Comparison of ENCODE assay signal across 10 cellular contexts in the genomic region with DNA sequence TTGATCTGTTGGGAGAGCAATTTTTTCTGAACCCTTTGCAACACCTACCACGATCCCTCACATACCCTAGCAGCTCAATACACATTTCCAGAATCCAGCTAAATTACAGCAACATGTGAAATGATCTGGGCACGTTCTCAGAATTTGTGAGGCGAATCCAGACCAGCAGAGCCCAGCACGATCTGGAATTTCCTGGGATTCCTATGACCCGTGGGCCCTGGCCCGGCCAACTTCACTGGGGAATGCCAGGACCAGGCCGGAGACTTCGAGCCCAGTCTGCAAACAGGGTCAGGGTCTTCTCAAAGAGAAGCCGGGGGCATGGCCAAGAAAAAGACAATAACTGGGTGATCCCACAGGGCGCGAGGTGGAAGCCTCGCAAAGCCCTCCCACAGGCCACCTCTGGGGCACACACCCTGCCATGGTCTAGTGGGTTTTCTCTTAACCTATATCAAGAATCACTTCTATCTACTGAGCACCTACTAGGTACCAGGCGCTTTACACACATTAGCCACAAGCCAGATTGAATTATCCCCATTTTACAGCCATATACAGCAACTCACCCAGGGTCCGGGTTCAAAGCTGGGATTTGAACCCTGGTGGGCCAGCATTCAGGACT. TPM values are rescaled to one million over a fixed set of nuclear protein-coding genes. Genes with fewer than 3 reads are reported as not detected.
A peak's percentile ranks its signal among the peaks of the same experiment; 100 is the strongest.
DNase-seq lines count a peak whose midpoint lies in the region; ATAC-seq and TF ChIP-seq lines count a peak whose summit lies in the region.
"Had no signal": no experiment of that assay in that cellular context is flagged by ENCODE, and none has a peak within 500 bp of the region (broad histone marks: within the 10 kb centered on the region; RNA-seq: fewer than 3 reads in every experiment).

No MANE protein-coding gene starts in this region.

- no peak for DNase-seq in heart left ventricle
- no peak for DNase-seq in left ventricle myocardium superior
- peak; percentile 25 for DNase-seq in fibroblast of the aortic adventitia (ENCODE audit: low read depth)
- DNase-seq in trophoblast cell = peak; percentile 75 to 84
- DNase-seq in vagina (ENCODE audit: extremely low spot score in 2 of 2) = no peak
- no peak for DNase-seq in COLO668 (lab: John Stamatoyannopoulos, UW; ENCODE audit: unreplicated experiment)
- no peak for DNase-seq in nucleus accumbens (lab: John Stamatoyannopoulos, UW)
- DNase-seq: NCI-H524 treated with DMSO at 0.1 percent for 48 hours; stimulated activated CD4-positive, alpha-beta T cell treated with anti-CD3 and anti-CD28 coated beads, Interleukin-4, amount 100 ng/mL, for 4 hours had no signal

- H2AK5ac ChIP-seq in trophoblast cell (ENCODE audit: low read length) = no peak overlapping the region

- H3K4me2 ChIP-seq in trophoblast cell (ENCODE audit: low read length) = no peak overlapping the region

- no peak overlapping the region for H3K9ac ChIP-seq in trophoblast cell (ENCODE audit: low read length)

- H3K27me3 ChIP-seq in heart left ventricle (no peaks in the 10 kb centered on the region), trophoblast cell (ENCODE audit: insufficient read depth, low read length) (no peaks in the 10 kb centered on the region), vagina (no peaks in the 10 kb centered on the region)

- H2BK120ac ChIP-seq in trophoblast cell (ENCODE audit: insufficient read depth, low read length, poor library complexity) = no peak overlapping the region

- no peak overlapping the region for H4K8ac ChIP-seq in trophoblast cell (ENCODE audit: low read depth, low read length)

- no peak for TF ChIP-seq CTCF in heart left ventricle (IDR thresholded peaks at IDR 0.05)
- no peak for TF ChIP-seq CTCF in fibroblast of the aortic adventitia (IDR thresholded peaks at IDR 0.05; ENCODE audit: insufficient read depth, low read length)
- TF ChIP-seq CTCF in vagina (IDR thresholded peaks at IDR 0.05) = no peak

- H4K91ac ChIP-seq in trophoblast cell (ENCODE audit: low read depth, low read length) = no peak overlapping the region

- H3K79me1 ChIP-seq in trophoblast cell (ENCODE audit: low read length) = no peaks in the 10 kb centered on the region

- no peaks in the 10 kb centered on the region for H3K79me2 ChIP-seq in trophoblast cell (ENCODE audit: control insufficient read depth, insufficient read depth, low read length, poor library complexity)

- WGBS in heart left ventricle, 4 donors = 56 to 68% (median 60%) methylated on average over 13 to 14 of the region's 14 CpGs
- WGBS in trophoblast cell (ENCODE audit: extremely low coverage, insufficient coverage, insufficient read length) = no CpG with 5 or more reads among the region's 14 CpGs

- H3K4me3 ChIP-seq in heart left ventricle (no peak overlapping the region), fibroblast of the aortic adventitia (ENCODE audit: low read depth, low read length) (no peak overlapping the region), trophoblast cell (ENCODE audit: low read depth, low read length) (no peak overlapping the region), vagina (no peak overlapping the region)

- no peak overlapping the region for H3K18ac ChIP-seq in trophoblast cell (ENCODE audit: low read length)

- H2AFZ ChIP-seq in trophoblast cell (ENCODE audit: insufficient read depth, low read length, poor library complexity) = no peak overlapping the region

- TF ChIP-seq POLR2A in heart left ventricle (IDR thresholded peaks at IDR 0.05) = no peak
- TF ChIP-seq POLR2A in vagina (IDR thresholded peaks at IDR 0.05) = no peak

- H3K4me1 ChIP-seq in heart left ventricle = peaks cover 22 to 97% (median 77%) of the 10 kb centered on the region in 12 donors
- H3K4me1 ChIP-seq in trophoblast cell (ENCODE audit: control insufficient read depth in 1 of 2, insufficient read depth in 2 of 2, low read length in 2 of 2) = peaks cover 12 to 17% of the 10 kb centered on the region in 2 experiments
- H3K4me1 ChIP-seq in vagina = peaks cover 74% of the 10 kb centered on the region

- no peak overlapping the region for H3K4ac ChIP-seq in trophoblast cell (ENCODE audit: low read depth, low read length)

- intact Hi-C loops in heart left ventricle (cut with DNase I) = no loop called here
- intact Hi-C loops in left ventricle myocardium superior (cut with micrococcal nuclease) = no loop called here
- intact Hi-C loops in vagina (cut with DNase I) = no loop called here

- no peak overlapping the region for H2BK5ac ChIP-seq in trophoblast cell (ENCODE audit: low read depth, low read length, poor library complexity)

- H3K36me3 ChIP-seq in heart left ventricle = peaks cover 0 to 16% (median 0%) of the 10 kb centered on the region in 9 donors
- peaks cover 6 to 11% of the 10 kb centered on the region in 2 experiments for H3K36me3 ChIP-seq in trophoblast cell (ENCODE audit: control insufficient read depth in 1 of 2, insufficient read depth in 2 of 2, low read length in 2 of 2)
- peaks cover 0 to 12% of the 10 kb centered on the region in 2 donors for H3K36me3 ChIP-seq in vagina

- H3K9me3 ChIP-seq in heart left ventricle (no peaks in the 10 kb centered on the region), trophoblast cell (ENCODE audit: insufficient read depth, low read depth, low read length) (no peaks in the 10 kb centered on the region), vagina (no peaks in the 10 kb centered on the region)

- H4K12ac ChIP-seq in trophoblast cell (ENCODE audit: low read depth, low read length) = no peak overlapping the region

- no peak overlapping the region for H3K14ac ChIP-seq in trophoblast cell (ENCODE audit: low read length)

- H3K23ac ChIP-seq in trophoblast cell (ENCODE audit: low read length) = no peak overlapping the region

- ATAC-seq in heart left ventricle (no peak), left ventricle myocardium superior (no peak), GM21515 (IDR thresholded peaks at IDR 0.05; ENCODE audit: unreplicated experiment) (no peak)

- H3K27ac ChIP-seq in heart left ventricle (peak overlapping the region in 11 of 12 donors; percentile 25 to 95 (median 88)), trophoblast cell (ENCODE audit: low read depth, low read length) (no peak overlapping the region), vagina (peak overlapping the region; percentile 81)

- no peak overlapping the region for H2BK12ac ChIP-seq in trophoblast cell (ENCODE audit: low read length)

RNA-seq across cellular contexts. Expression of a gene that starts 33.8 kb away (rescaled TPM):
- total RNA-seq in heart left ventricle = 10 to 100 TPM; 30.2 to 57.7 (median 36.3) TPM
- 10 to 100 TPM; 23.7 to 25.6 TPM for polyA plus RNA-seq in heart left ventricle
- total RNA-seq in left ventricle myocardium superior = 45.3 TPM
- total RNA-seq in fibroblast of the aortic adventitia (ENCODE audit: low replicate concordance) = 9.2 and 11.0 TPM in 2 replicates
- polyA plus RNA-seq in trophoblast cell (2013) = 5.8 and 6.2 TPM in 2 replicates
- 35.1 TPM for total RNA-seq in vagina

Comparison
In these comparisons a context has a peak if more than half of its experiments do, and no peak if none do; other contexts are left out.
1. DNase-seq: peak in fibroblast of the aortic adventitia (single experiment) and trophoblast cell (2 of 2); none in heart left ventricle (0 of 5), left ventricle myocardium superior (single experiment), vagina (0 of 2), COLO668 (single experiment) and nucleus accumbens (0 of 56).